9 cellular contexts compared by ENCODE assay signal in genomic region chr16:66741971-66742396, GRCh38. TPM values are rescaled to one million over a fixed set of nuclear protein-coding genes. Genes with fewer than 3 reads are reported as not detected.
DNase-seq lines count a peak whose midpoint lies in the region; ATAC-seq and TF ChIP-seq lines count a peak whose summit lies in the region.
"Had no signal": no experiment of that assay in that cellular context is flagged by ENCODE, and none has a peak within 500 bp of the region (broad histone marks: within the 10 kb centered on the region; RNA-seq: fewer than 3 reads in every experiment).

No MANE protein-coding gene starts in this region.

- no peak overlapping the region for H3K4me3 ChIP-seq in OCI-LY7 (ENCODE audit: low read depth, low read length, poor library complexity, severe bottlenecking)

- H3K9me2 ChIP-seq in OCI-LY7 (ENCODE audit: insufficient read depth, low read length): no peaks in the 10 kb centered on the region

- POLR2A ChIA-PET in OCI-LY7 (lab: Charles Lee): interaction anchor here (0.6 to 1.5 kb wide), 6 partner anchors 10 to 185 kb away, joined by 3 to 7 read pairs (median 3); partner anchors contain the start of gene DYNC1LI2

- no peak overlapping the region for H2AFZ ChIP-seq in OCI-LY7 (ENCODE audit: low read length)

- peaks cover 12% of the 10 kb centered on the region for H3K79me2 ChIP-seq in OCI-LY7 (ENCODE audit: insufficient read depth, low read depth, low read length)

- intact Hi-C loops in OCI-LY7 (cut with micrococcal nuclease; ENCODE audit: unreplicated experiment): no loop called here
- intact Hi-C loops in head of caudate nucleus (cut with DNase I): no loop called here

- BruUV-seq in OCI-LY7 (replicated peaks; lab: Mats Ljungman, UMichigan): TSS peak; percentile 44

- no peak for DNase-seq in OCI-LY7 (ENCODE audit: low spot score)
- DNase-seq in dermis blood vessel endothelial cell: peak; percentile 68
- peak; percentile 21 to 62 for DNase-seq in lung microvascular endothelial cell (ENCODE audit: low read depth in 2 of 2)
- DNase-seq in superior temporal gyrus (ENCODE audit: extremely low spot score): peak; percentile 76
- no peak for DNase-seq in head of caudate nucleus
- DNase-seq: activated B cell treated with CpG ODN at 0.5 μM for 24 hours had no signal

- peaks cover 4% of the 10 kb centered on the region for H4K20me1 ChIP-seq in OCI-LY7 (ENCODE audit: insufficient read depth, low read length)

- no peak overlapping the region for H3K27ac ChIP-seq in OCI-LY7 (ENCODE audit: low read depth, low read length, poor library complexity, severe bottlenecking)

- no peaks in the 10 kb centered on the region for H3K9me3 ChIP-seq in OCI-LY7 (ENCODE audit: low read length)

- H3K4me1 ChIP-seq in OCI-LY7 (ENCODE audit: insufficient read depth, low read length, poor library complexity, severe bottlenecking): no peaks in the 10 kb centered on the region

- H3K4me2 ChIP-seq in OCI-LY7 (ENCODE audit: low read length): no peak overlapping the region

- CTCF ChIA-PET in OCI-LY7 (lab: Charles Lee; ENCODE audit: unreplicated experiment): interaction anchor here (0.9 kb wide), 1 partner anchor 21 kb away, joined by 4 read pairs; no protein-coding TSS in a partner anchor

- H3K36me3 ChIP-seq in OCI-LY7 (ENCODE audit: insufficient read depth, low read length): peaks cover 96% of the 10 kb centered on the region

- no peak for TF ChIP-seq CTCF in OCI-LY7 (conservative IDR thresholded peaks at IDR 0.05; ENCODE audit: low read length)

- ATAC-seq in HG03378 (IDR thresholded peaks at IDR 0.05; ENCODE audit: unreplicated experiment) (no peak), GM21723 (IDR thresholded peaks at IDR 0.05; ENCODE audit: unreplicated experiment) (no peak), GM21367 (IDR thresholded peaks at IDR 0.05; ENCODE audit: unreplicated experiment) (no peak)

RNA-seq across cellular contexts. Expression of gene DYNC1LI2, which starts 9.4 kb away (rescaled TPM):
- 48.4 and 48.9 TPM in 2 replicates for total RNA-seq in OCI-LY7 (2014; rRNA removed; shearing (Covaris generic))
- total RNA-seq in OCI-LY7 (2022) (62.4 and 64.0 TPM in 2 replicates), dermis blood vessel endothelial cell (112 and 219 TPM in 2 replicates), lung microvascular endothelial cell (83.7 and 132 TPM in 2 replicates)

RNA-seq across cellular contexts. Expression of gene CMTM4, which starts 45.4 kb away (rescaled TPM):
- 0.03 TPM in 1 of 2 replicates, not detected in the other for total RNA-seq in OCI-LY7 (2014; rRNA removed; shearing (Covaris generic))
- total RNA-seq in OCI-LY7 (2022): 0.76 and 1.3 TPM in 2 replicates
- total RNA-seq in dermis blood vessel endothelial cell: 8.8 and 11.6 TPM in 2 replicates
- total RNA-seq in lung microvascular endothelial cell: 5.4 and 7.6 TPM in 2 replicates

RNA-seq across cellular contexts. Expression of gene TERB1, which starts 59.4 kb away (rescaled TPM):
- total RNA-seq in OCI-LY7 (2014; rRNA removed; shearing (Covaris generic)): not detected in 2 replicates
- total RNA-seq in OCI-LY7 (2022) (0.17 TPM in 1 of 2 replicates, not detected in the other), dermis blood vessel endothelial cell (0.17 TPM in 1 of 2 replicates, not detected in the other), lung microvascular endothelial cell (under 0.01 TPM in 1 of 2 replicates, not detected in the other)
- total RNA-seq: activated B cell treated with CpG ODN at 0.5 μM for 24 hours had no signal

Comparison
In these comparisons a context has a peak if more than half of its experiments do, and no peak if none do; other contexts are left out.
1. DNase-seq: peak in dermis blood vessel endothelial cell (single experiment), lung microvascular endothelial cell (2 of 2) and superior temporal gyrus (single experiment); none in OCI-LY7 (single experiment) and head of caudate nucleus (0 of 42).